23 cellular contexts compared by ENCODE assay signal in genomic region chr7:111147708-111148107, GRCh38. TPM values are rescaled to one million over a fixed set of nuclear protein-coding genes. Genes with fewer than 3 reads are reported as not detected.
DNase-seq lines count a peak whose midpoint lies in the region; ATAC-seq, FAIRE-seq and TF ChIP-seq lines count a peak whose summit lies in the region.
"Had no signal": no experiment of that assay in that cellular context is flagged by ENCODE, and none has a peak within 500 bp of the region (broad histone marks: within the 10 kb centered on the region; RNA-seq: fewer than 3 reads in every experiment).

No MANE protein-coding gene starts in this region.

- POLR2A ChIA-PET in HEK293 (lab: Yijun Ruan, JAX): no interaction called here

- H3K79me2 ChIP-seq in astrocyte (ENCODE audit: insufficient read depth, low read length): no peaks in the 10 kb centered on the region

- no peaks in the 10 kb centered on the region for H3K9me3 Mint-ChIP-seq in astrocyte (ENCODE audit: unreplicated experiment)
- H3K9me3 Mint-ChIP-seq: CD4-positive, alpha-beta memory T cell; GM23338; H9; HFFc6 had no signal

- H3K4me3 Mint-ChIP-seq in astrocyte (ENCODE audit: unreplicated experiment): no peak overlapping the region
- H3K4me3 Mint-ChIP-seq: CD4-positive, alpha-beta memory T cell; GM23338; H9; HFFc6 had no signal

- ATAC-seq in GM18870 (IDR thresholded peaks at IDR 0.05; ENCODE audit: unreplicated experiment) (peak; percentile 25), HG03354 (IDR thresholded peaks at IDR 0.05; ENCODE audit: poor library complexity, severe bottlenecking, unreplicated experiment) (peak; percentile 34), GM21390 (IDR thresholded peaks at IDR 0.05; ENCODE audit: unreplicated experiment) (no peak), GM21515 (IDR thresholded peaks at IDR 0.05; ENCODE audit: unreplicated experiment) (no peak)
- ATAC-seq: A549, GM23338, HCT116 had no signal

- no peak overlapping the region for H3K4me2 ChIP-seq in astrocyte (ENCODE audit: low read length)
- H3K4me2 ChIP-seq: A549, GM23338 had no signal

- no peak for TF ChIP-seq POLR2A in prostate gland (IDR thresholded peaks at IDR 0.05)

- H3K27me3 Mint-ChIP-seq in astrocyte (ENCODE audit: low read depth, unreplicated experiment): no peaks in the 10 kb centered on the region
- H3K27me3 Mint-ChIP-seq: CD4-positive, alpha-beta memory T cell had no signal

- 97% methylated on average over 3 of the region's 3 CpGs for WGBS in prostate gland

- no peak overlapping the region for H3K9ac ChIP-seq in astrocyte (ENCODE audit: low read length)

- no peak overlapping the region for H3K27ac Mint-ChIP-seq in astrocyte (ENCODE audit: unreplicated experiment)
- H3K27ac Mint-ChIP-seq: CD4-positive, alpha-beta memory T cell; GM23338; H9; HFFc6 had no signal

- intact Hi-C loops in prostate gland (cut with DNase I): no loop called here

- H3K36me3 Mint-ChIP-seq in astrocyte (ENCODE audit: low read depth, unreplicated experiment): no peaks in the 10 kb centered on the region
- H3K36me3 Mint-ChIP-seq: CD4-positive, alpha-beta memory T cell had no signal

- CTCF ChIA-PET in HEK293 (lab: Yijun Ruan, JAX): interaction anchor here (0.7 kb wide), 1 partner anchor 368 kb away, joined by 3 read pairs; no protein-coding TSS in a partner anchor

- no peaks in the 10 kb centered on the region for H4K20me1 ChIP-seq in astrocyte (ENCODE audit: insufficient read depth, low read length)

- DNase-seq in astrocyte (ENCODE audit: low read depth): no peak
- no peak for DNase-seq in prostate gland (ENCODE audit: low spot score)
- DNase-seq: 8988T; ACHN; C1 segment of cervical spinal cord; Calu3; CD4-positive, alpha-beta memory T cell; COR-L47; DMS53; DMS79 treated with DMSO at 0.1 percent for 48 hours; GF-D8; H9; HFFc6 had no signal

- H3K4me1 ChIP-seq in HEK293 (ENCODE audit: control insufficient read depth, insufficient read depth, low read length) (no peaks in the 10 kb centered on the region), astrocyte (ENCODE audit: insufficient read depth, low read length) (no peaks in the 10 kb centered on the region), prostate gland (replicated peaks) (no peaks in the 10 kb centered on the region)
- H3K4me1 ChIP-seq: A549 had no signal

- H3K9me3 ChIP-seq in HEK293 (ENCODE audit: control insufficient read depth, insufficient read depth, low read depth, low read length): no peaks in the 10 kb centered on the region
- H3K9me3 ChIP-seq in astrocyte (ENCODE audit: insufficient read depth, low read depth, low read length): no peaks in the 10 kb centered on the region
- H3K9me3 ChIP-seq in prostate gland: no peaks in the 10 kb centered on the region
- H3K9me3 ChIP-seq: A549 had no signal

- peak; percentile 5 for FAIRE-seq in astrocyte (lab: Jason Lieb, UNC)
- FAIRE-seq: A549, GM12891, GM18507 had no signal

- no peaks in the 10 kb centered on the region for H3K27me3 ChIP-seq in astrocyte (ENCODE audit: insufficient read depth, low read length)
- H3K27me3 ChIP-seq in prostate gland (replicated peaks; ENCODE audit: insufficient read depth): no peaks in the 10 kb centered on the region

- no peak for TF ChIP-seq CTCF in HEK293 (tag by site-specific recombination; IDR thresholded peaks at IDR 0.05)
- TF ChIP-seq CTCF in astrocyte (IDR thresholded peaks at IDR 0.05; ENCODE audit: insufficient read depth, low read depth, low read length): no peak
- TF ChIP-seq CTCF in prostate gland (IDR thresholded peaks at IDR 0.05): no peak

- H3K36me3 ChIP-seq in HEK293 (ENCODE audit: control insufficient read depth in 2 of 2, insufficient read depth in 1 of 2, low read length in 2 of 2) (no peaks in the 10 kb centered on the region), astrocyte (ENCODE audit: insufficient read depth, low read length) (no peaks in the 10 kb centered on the region), prostate gland (no peaks in the 10 kb centered on the region)

- H3K27ac ChIP-seq in HEK293 (ENCODE audit: extremely low read depth, low read depth, low read length) (no peak overlapping the region), astrocyte (ENCODE audit: low read depth, low read length) (no peak overlapping the region), prostate gland (no peak overlapping the region)
- H3K27ac ChIP-seq: A549 had no signal

- H3K4me3 ChIP-seq in HEK293 (ENCODE audit: low read depth, low read length) (no peak overlapping the region), astrocyte (ENCODE audit: insufficient read depth, low read depth, low read length) (no peak overlapping the region), prostate gland (no peak overlapping the region)
- H3K4me3 ChIP-seq: A549, GM23338 had no signal

- H2AFZ ChIP-seq in astrocyte (ENCODE audit: low read depth, low read length): no peak overlapping the region
- H2AFZ ChIP-seq: GM23338 had no signal

- no peaks in the 10 kb centered on the region for H3K4me1 Mint-ChIP-seq in astrocyte (ENCODE audit: low read depth, unreplicated experiment)
- H3K4me1 Mint-ChIP-seq: CD4-positive, alpha-beta memory T cell had no signal

TF ChIP-seq in HEK293, 187 proteins besides CTCF, POLR2A, EP300 and RAD21:
- TF ChIP-seq ZNF664 (tag by site-specific recombination; IDR thresholded peaks at IDR 0.05): no peak
- peak; percentile 93 for TF ChIP-seq ZNF677 (tag by site-specific recombination; IDR thresholded peaks at IDR 0.05)
TF ChIP-seq in HEK293: peak in this region for 1.

RNA-seq across cellular contexts. Expression of gene LRRN3, which starts 56.8 kb away (rescaled TPM):
- total RNA-seq in astrocyte (1.8 and 2.2 TPM in 2 replicates), prostate gland (10 to 100 TPM in 1 of 2 donors, under 1 TPM in 1; 0.32 to 41.5 TPM)
- total RNA-seq: Calu3, GM23338 had no signal

Comparison
In these comparisons a context has a peak if more than half of its experiments do, and no peak if none do; other contexts are left out.
1. ATAC-seq: peak in GM18870 (single experiment) and HG03354 (single experiment); none in GM21390 (single experiment) and GM21515 (single experiment).